In the genomic region with DNA sequence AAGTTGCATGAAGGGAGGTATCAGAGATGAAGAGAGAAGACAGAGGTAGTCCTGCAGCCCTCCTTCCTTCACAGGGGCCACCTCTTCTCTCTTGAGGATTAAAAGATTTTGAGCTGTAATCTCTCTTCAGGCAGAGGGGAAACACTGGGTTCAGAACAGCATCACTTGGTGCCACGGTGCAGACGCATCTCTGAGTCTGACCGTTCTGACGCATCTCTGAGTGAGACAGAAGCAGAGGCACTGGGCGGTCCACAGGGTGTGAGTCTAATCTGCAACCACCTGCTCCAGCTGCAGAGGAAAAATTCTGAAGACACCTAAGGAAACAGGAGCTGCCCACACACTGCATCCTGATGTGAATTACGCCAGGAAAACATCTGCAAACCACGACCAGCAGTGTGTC, we compare ENCODE assay signal across 33 cellular contexts. TPM values are rescaled to one million over a fixed set of nuclear protein-coding genes. Genes with fewer than 3 reads are reported as not detected.
"Had no signal": no experiment of that assay in that cellular context is flagged by ENCODE, and none has a peak within 500 bp of the region (broad histone marks: within the 10 kb centered on the region; RNA-seq: fewer than 3 reads in every experiment).

No MANE protein-coding gene starts in this region.

- H3K9me3 ChIP-seq: esophagus muscularis mucosa, gastrocnemius medialis, heart left ventricle had no signal

- H3K36me3 ChIP-seq: brain microvascular endothelial cell, esophagus muscularis mucosa, gastrocnemius medialis, heart left ventricle had no signal

- H3K27me3 ChIP-seq: brain microvascular endothelial cell, esophagus muscularis mucosa, foreskin keratinocyte, gastrocnemius medialis had no signal

- H3K27ac ChIP-seq: brain microvascular endothelial cell, esophagus muscularis mucosa, foreskin keratinocyte, gastrocnemius medialis, heart left ventricle, VCaP had no signal

- H3K4me1 ChIP-seq: foreskin keratinocyte, gastrocnemius medialis had no signal

- H3K4me3 ChIP-seq: esophagus muscularis mucosa, gastrocnemius medialis, heart left ventricle had no signal

- ATAC-seq: activated T-cell treated with anti-CD3 and anti-CD28 coated beads, Interleukin-2, amount 50 U/mL, for 72 hours; effector memory CD8-positive, alpha-beta T cell; foreskin keratinocyte; gastrocnemius medialis; heart left ventricle; T-helper 17 cell; WTC11 had no signal

- DNase-seq: activated CD4-positive, alpha-beta memory T cell treated with anti-CD3 and anti-CD28 coated beads, Interleukin-2, amount 10 ng/mL, durations not matched to agents 7 days and 5 days; activated CD4-positive, alpha-beta T cell treated with anti-CD3 and anti-CD28 coated beads for 1 hour; activated CD4-positive, alpha-beta T cell treated with anti-CD3 and anti-CD28 coated beads for 4 hours; activated CD4-positive, alpha-beta T cell treated with anti-CD3 and anti-CD28 coated beads, Interleukin-2, amount 10 ng/mL, durations not matched to agents 7 days and 5 days; activated CD4-positive, alpha-beta T cell treated with anti-CD3 and anti-CD28 coated beads, Interleukin-2, amount 50 U/mL, for 4 hours; activated CD8-positive, alpha-beta memory T cell treated with anti-CD3 and anti-CD28 coated beads, Interleukin-2, amount 50 U/mL, for 48 hours; activated gamma-delta T cell; activated naive CD4-positive, alpha-beta T cell treated with anti-CD3 and anti-CD28 coated beads, Interleukin-2, amount 50 U/mL, for 16 hours; activated naive CD4-positive, alpha-beta T cell treated with Interleukin-2 at 50 U/mL for 16 hours; activated T-cell treated with anti-CD3 and anti-CD28 coated beads for 4 hours; activated T-cell treated with anti-CD3 and anti-CD28 coated beads, Interleukin-2, amount 50 U/mL, for 24 hours; activated T-cell treated with anti-CD3 and anti-CD28 coated beads, Interleukin-2, amount 50 U/mL, for 72 hours; amniotic stem cell; anterior cingulate cortex; brain microvascular endothelial cell; caudate nucleus; cortex of kidney; dermis blood vessel endothelial cell; effector CD4-positive, alpha-beta T cell; effector memory CD8-positive, alpha-beta T cell; erythroblast; foreskin keratinocyte; gastrocnemius medialis; glutamatergic neuron; heart left ventricle; T-helper 1 cell; T-helper 17 cell had no signal

RNA-seq across cellular contexts. Expression of gene KRT37, which starts 5.3 kb away (rescaled TPM):
- total RNA-seq: activated CD4-positive, alpha-beta memory T cell treated with anti-CD3 and anti-CD28 coated beads, Interleukin-2, amount 10 ng/mL, durations not matched to agents 7 days and 5 days; activated CD4-positive, alpha-beta T cell treated with anti-CD3 and anti-CD28 coated beads, Interleukin-2, amount 10 ng/mL, durations not matched to agents 7 days and 5 days; activated T-cell treated with anti-CD3 and anti-CD28 coated beads, Interleukin-2, amount 50 U/mL, for 72 hours; astrocyte; chondrocyte; dermis blood vessel endothelial cell; esophagus muscularis mucosa; foreskin keratinocyte; gastrocnemius medialis; heart left ventricle; T-helper 17 cell; WTC11 had no signal
- polyA plus RNA-seq: adipose tissue, heart left ventricle had no signal

RNA-seq across cellular contexts. Expression of gene KRT38, which starts 11.1 kb away (rescaled TPM):
- total RNA-seq: activated CD4-positive, alpha-beta memory T cell treated with anti-CD3 and anti-CD28 coated beads, Interleukin-2, amount 10 ng/mL, durations not matched to agents 7 days and 5 days; activated CD4-positive, alpha-beta T cell treated with anti-CD3 and anti-CD28 coated beads, Interleukin-2, amount 10 ng/mL, durations not matched to agents 7 days and 5 days; activated T-cell treated with anti-CD3 and anti-CD28 coated beads, Interleukin-2, amount 50 U/mL, for 72 hours; astrocyte; chondrocyte; dermis blood vessel endothelial cell; esophagus muscularis mucosa; foreskin keratinocyte; gastrocnemius medialis; heart left ventricle; T-helper 17 cell; WTC11 had no signal
- polyA plus RNA-seq: adipose tissue, foreskin keratinocyte, heart left ventricle had no signal

RNA-seq across cellular contexts. Expression of gene KRT31, which starts 32.3 kb away (rescaled TPM):
- total RNA-seq: activated CD4-positive, alpha-beta memory T cell treated with anti-CD3 and anti-CD28 coated beads, Interleukin-2, amount 10 ng/mL, durations not matched to agents 7 days and 5 days; activated CD4-positive, alpha-beta T cell treated with anti-CD3 and anti-CD28 coated beads, Interleukin-2, amount 10 ng/mL, durations not matched to agents 7 days and 5 days; activated T-cell treated with anti-CD3 and anti-CD28 coated beads, Interleukin-2, amount 50 U/mL, for 72 hours; astrocyte; chondrocyte; dermis blood vessel endothelial cell; esophagus muscularis mucosa; heart left ventricle; T-helper 17 cell; WTC11 had no signal
- polyA plus RNA-seq: adipose tissue, heart left ventricle had no signal

RNA-seq across cellular contexts. Expression of gene KRT32, which starts 37.5 kb away (rescaled TPM):
- total RNA-seq: activated CD4-positive, alpha-beta memory T cell treated with anti-CD3 and anti-CD28 coated beads, Interleukin-2, amount 10 ng/mL, durations not matched to agents 7 days and 5 days; activated CD4-positive, alpha-beta T cell treated with anti-CD3 and anti-CD28 coated beads, Interleukin-2, amount 10 ng/mL, durations not matched to agents 7 days and 5 days; activated T-cell treated with anti-CD3 and anti-CD28 coated beads, Interleukin-2, amount 50 U/mL, for 72 hours; astrocyte; chondrocyte; dermis blood vessel endothelial cell; esophagus muscularis mucosa; foreskin keratinocyte; T-helper 17 cell; WTC11 had no signal
- polyA plus RNA-seq: foreskin keratinocyte had no signal

RNA-seq across cellular contexts. Expression of gene KRT34, which starts 47.6 kb away (rescaled TPM):
- total RNA-seq: activated CD4-positive, alpha-beta memory T cell treated with anti-CD3 and anti-CD28 coated beads, Interleukin-2, amount 10 ng/mL, durations not matched to agents 7 days and 5 days; activated CD4-positive, alpha-beta T cell treated with anti-CD3 and anti-CD28 coated beads, Interleukin-2, amount 10 ng/mL, durations not matched to agents 7 days and 5 days; activated T-cell treated with anti-CD3 and anti-CD28 coated beads, Interleukin-2, amount 50 U/mL, for 72 hours; astrocyte; chondrocyte; esophagus muscularis mucosa; gastrocnemius medialis; heart left ventricle; T-helper 17 cell; WTC11 had no signal
- polyA plus RNA-seq: heart left ventricle had no signal
